8 cellular contexts compared by ENCODE assay signal in the genomic region with DNA sequence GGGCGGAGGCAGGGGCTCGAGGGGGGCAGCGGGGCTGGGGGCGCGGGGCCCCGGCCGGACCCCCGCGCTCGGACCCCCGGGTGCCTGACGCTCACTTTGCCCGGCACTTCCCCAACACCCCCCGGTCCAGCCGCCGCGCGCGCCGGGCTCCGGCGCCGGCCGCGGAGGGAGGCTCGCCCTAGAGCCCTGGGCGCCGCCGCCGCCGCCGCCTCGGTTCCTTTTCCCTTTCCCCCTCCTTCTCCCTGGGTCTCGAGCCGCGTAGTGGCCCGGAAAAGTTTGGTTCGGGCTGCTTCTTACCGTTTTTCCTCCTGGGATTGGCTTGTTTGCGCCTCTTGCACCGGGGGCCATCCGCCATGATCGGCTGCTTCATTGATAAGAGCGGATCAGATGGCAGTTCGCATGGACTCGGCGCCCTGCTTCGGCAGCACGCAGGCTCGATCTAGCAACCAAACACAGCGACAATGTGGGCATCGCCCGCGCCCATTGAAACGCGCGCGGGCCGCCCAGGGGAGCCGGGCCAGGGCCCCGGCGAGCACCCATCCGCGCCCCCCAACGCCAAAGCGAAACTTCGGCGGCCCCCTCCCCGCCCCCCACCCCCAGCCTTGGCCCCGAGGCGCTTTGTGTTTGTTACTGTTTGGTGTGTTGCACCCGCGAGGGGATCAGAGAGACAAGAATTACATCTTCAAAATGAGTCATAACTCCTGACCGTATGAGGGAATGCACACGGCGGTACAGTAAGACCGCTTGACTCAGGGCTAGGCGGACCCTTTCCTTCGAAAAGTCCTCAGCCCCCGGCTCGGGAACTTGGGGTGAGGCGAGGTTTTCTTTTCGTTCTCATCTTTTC. TPM values are rescaled to one million over a fixed set of nuclear protein-coding genes. Genes with fewer than 3 reads are reported as not detected.
DNase-seq lines count a peak whose midpoint lies in the region; ATAC-seq and TF ChIP-seq lines count a peak whose summit lies in the region.

No MANE protein-coding gene starts in this region.

- H3K4me1 Mint-ChIP-seq in activated T-helper 1 cell treated with anti-CD3 and anti-CD28 coated beads, Interleukin-12 subunit alpha, Interleukin-12 subunit beta, Interleukin-2, Interleukin-4 antibody, amounts not matched to agents 30 ng/mL and 10 ng/mL and 1 ng/mL, durations not matched to agents 14 hours and 24 hours and 36 hours (ENCODE audit: low read depth): peaks cover 25% of the 10 kb centered on the region

- no peak overlapping the region for H3K27ac ChIP-seq in neural cell (ENCODE audit: low read length)
- H3K27ac ChIP-seq in vagina: peak overlapping the region; percentile 99

- H3K36me3 ChIP-seq in neural cell (ENCODE audit: insufficient read depth, low read length) (no peaks in the 10 kb centered on the region), vagina (no peaks in the 10 kb centered on the region)

- H3K27me3 ChIP-seq in neural cell (ENCODE audit: insufficient read depth, low read depth, low read length) (peaks cover 62% of the 10 kb centered on the region), vagina (no peaks in the 10 kb centered on the region)

- no peak for TF ChIP-seq EP300 in neural cell (conservative IDR thresholded peaks at IDR 0.05; ENCODE audit: poor library complexity, severe bottlenecking)

- peak overlapping the region; percentile 100 for H3K27ac Mint-ChIP-seq in activated T-helper 1 cell treated with anti-CD3 and anti-CD28 coated beads, Interleukin-12 subunit alpha, Interleukin-12 subunit beta, Interleukin-2, Interleukin-4 antibody, amounts not matched to agents 30 ng/mL and 10 ng/mL and 1 ng/mL, durations not matched to agents 14 hours and 24 hours and 36 hours

- DNase-seq in activated T-cell treated with anti-CD3 and anti-CD28 coated beads for 24 hours (ENCODE audit: low read depth) (peak; percentile 40), activated T-cell treated with anti-CD3 and anti-CD28 coated beads for 4 hours (no peak), NCI-H2227 treated with DMSO at 0.1 percent for 48 hours (lab: John Stamatoyannopoulos, UW) (peak; percentile 33), foreskin fibroblast (peak; percentile 93 to 95), vagina (ENCODE audit: extremely low spot score in 2 of 2) (no peak)
- peak; percentile 44 for DNase-seq in activated T-helper 1 cell treated with anti-CD3 and anti-CD28 coated beads, Interleukin-12 subunit alpha, Interleukin-12 subunit beta, Interleukin-2, Interleukin-4 antibody, amounts not matched to agents 30 ng/mL and 10 ng/mL and 1 ng/mL, durations not matched to agents 14 hours and 24 hours and 36 hours (ENCODE audit: low spot score)

- H3K9me3 ChIP-seq in neural cell (ENCODE audit: low read length) (no peaks in the 10 kb centered on the region), vagina (no peaks in the 10 kb centered on the region)

- no peak for TF ChIP-seq CTCF in foreskin fibroblast (IDR thresholded peaks at IDR 0.05; ENCODE audit: low read depth, low read length)
- no peak for TF ChIP-seq CTCF in neural cell (IDR thresholded peaks at IDR 0.05; ENCODE audit: poor library complexity, severe bottlenecking)
- no peak for TF ChIP-seq CTCF in vagina (IDR thresholded peaks at IDR 0.05)

- peaks cover 2% of the 10 kb centered on the region for H3K36me3 Mint-ChIP-seq in activated T-helper 1 cell treated with anti-CD3 and anti-CD28 coated beads, Interleukin-12 subunit alpha, Interleukin-12 subunit beta, Interleukin-2, Interleukin-4 antibody, amounts not matched to agents 30 ng/mL and 10 ng/mL and 1 ng/mL, durations not matched to agents 14 hours and 24 hours and 36 hours (ENCODE audit: low read depth)

- H3K79me2 ChIP-seq in neural cell (replicated peaks; ENCODE audit: insufficient read depth, low read length): peaks cover 69% of the 10 kb centered on the region

- no peaks in the 10 kb centered on the region for H3K9me2 ChIP-seq in neural cell (ENCODE audit: insufficient read depth, low read length)

- H3K4me3 ChIP-seq in foreskin fibroblast (ENCODE audit: low read depth in 1 of 2, low read length in 2 of 2) (peak overlapping the region; percentile 83 to 86), neural cell (ENCODE audit: low read length) (peak overlapping the region; percentile 72), vagina (peak overlapping the region; percentile 70 to 84)

- H3K9me3 Mint-ChIP-seq in activated T-helper 1 cell treated with anti-CD3 and anti-CD28 coated beads, Interleukin-12 subunit alpha, Interleukin-12 subunit beta, Interleukin-2, Interleukin-4 antibody, amounts not matched to agents 30 ng/mL and 10 ng/mL and 1 ng/mL, durations not matched to agents 14 hours and 24 hours and 36 hours: no peaks in the 10 kb centered on the region

- no peak overlapping the region for H3K4me3 Mint-ChIP-seq in activated T-helper 1 cell treated with anti-CD3 and anti-CD28 coated beads, Interleukin-12 subunit alpha, Interleukin-12 subunit beta, Interleukin-2, Interleukin-4 antibody, amounts not matched to agents 30 ng/mL and 10 ng/mL and 1 ng/mL, durations not matched to agents 14 hours and 24 hours and 36 hours

- H3K4me1 ChIP-seq in vagina: peaks cover 7% of the 10 kb centered on the region

- H3K9ac ChIP-seq in neural cell (ENCODE audit: low read length): peak overlapping the region; percentile 55

- H3F3A ChIP-seq in neural cell (ENCODE audit: insufficient read depth, low read length, poor library complexity, severe bottlenecking): no peaks in the 10 kb centered on the region

- intact Hi-C loops in activated T-helper 1 cell treated with anti-CD3 and anti-CD28 coated beads, Interleukin-12 subunit alpha, Interleukin-12 subunit beta, Interleukin-2, Interleukin-4 antibody, amounts not matched to agents 30 ng/mL and 10 ng/mL and 1 ng/mL, durations not matched to agents 14 hours and 24 hours and 36 hours (cut with micrococcal nuclease): loop anchor here (1.0 to 5.0 kb wide), 13 partner anchors 103 to 1255 kb away; no protein-coding TSS in a partner anchor
- intact Hi-C loops in vagina (cut with DNase I): loop anchor here (1.0 to 5.0 kb wide), 7 partner anchors 65 to 1235 kb away; a partner anchor contains a TSS

- peaks cover 43% of the 10 kb centered on the region for H3K27me3 Mint-ChIP-seq in activated T-helper 1 cell treated with anti-CD3 and anti-CD28 coated beads, Interleukin-12 subunit alpha, Interleukin-12 subunit beta, Interleukin-2, Interleukin-4 antibody, amounts not matched to agents 30 ng/mL and 10 ng/mL and 1 ng/mL, durations not matched to agents 14 hours and 24 hours and 36 hours (ENCODE audit: insufficient read depth)

- ATAC-seq in HG02759 (IDR thresholded peaks at IDR 0.05; ENCODE audit: unreplicated experiment): peak; percentile 65

- no peak overlapping the region for H3K4me2 ChIP-seq in neural cell (ENCODE audit: low read length)

- no peak overlapping the region for H2AFZ ChIP-seq in neural cell (ENCODE audit: low read depth, low read length)

- TF ChIP-seq POLR2A in vagina (IDR thresholded peaks at IDR 0.05): no peak

- H4K20me1 ChIP-seq in neural cell (ENCODE audit: insufficient read depth): no peaks in the 10 kb centered on the region

- peak; percentile 53 for TF ChIP-seq RAD21 in neural cell (conservative IDR thresholded peaks at IDR 0.05)

TF ChIP-seq in neural cell, 6 proteins besides CTCF, POLR2A, EP300 and RAD21:
- TF ChIP-seq SMC3 (conservative IDR thresholded peaks at IDR 0.05; ENCODE audit: poor library complexity): peak; percentile 21
- no peak for TF ChIP-seq REST (IDR thresholded peaks at IDR 0.05; ENCODE audit: borderline replicate concordance)
- no peak for TF ChIP-seq POLR2AphosphoS5 (IDR thresholded peaks at IDR 0.05)
- no peak for TF ChIP-seq EZH2 (IDR thresholded peaks at IDR 0.05; ENCODE audit: borderline replicate concordance, insufficient read depth, low read length, poor library complexity, severe bottlenecking)
- peak; percentile 18 for TF ChIP-seq MXI1 (conservative IDR thresholded peaks at IDR 0.05; ENCODE audit: poor library complexity, severe bottlenecking)

RNA-seq across cellular contexts. Expression of gene ZEB2, which starts 2.7 kb away (rescaled TPM):
- 25.1 and 27.8 TPM in 2 replicates for total RNA-seq in activated T-helper 1 cell treated with anti-CD3 and anti-CD28 coated beads, Interleukin-12 subunit alpha, Interleukin-12 subunit beta, Interleukin-2, Interleukin-4 antibody, amounts not matched to agents 30 ng/mL and 10 ng/mL and 1 ng/mL, durations not matched to agents 14 hours and 24 hours and 36 hours
- 1.6 and 2.2 TPM in 2 replicates for polyA plus RNA-seq in neural cell
- polyA minus RNA-seq in neural cell: 5.4 and 10.5 TPM in 2 replicates
- 63.6 TPM for total RNA-seq in vagina

Comparison
In these comparisons a context has a peak if more than half of its experiments do, and no peak if none do; other contexts are left out.
1. DNase-seq: peak in activated T-cell treated with anti-CD3 and anti-CD28 coated beads for 24 hours (single experiment), NCI-H2227 treated with DMSO at 0.1 percent for 48 hours (single experiment), activated T-helper 1 cell treated with anti-CD3 and anti-CD28 coated beads, Interleukin-12 subunit alpha, Interleukin-12 subunit beta, Interleukin-2, Interleukin-4 antibody, amounts not matched to agents 30 ng/mL and 10 ng/mL and 1 ng/mL, durations not matched to agents 14 hours and 24 hours and 36 hours (single experiment) and foreskin fibroblast (2 of 2); none in activated T-cell treated with anti-CD3 and anti-CD28 coated beads for 4 hours (single experiment) and vagina (0 of 2).
2. Peak in every context shown above with its lines, with median percentiles within 50 percentile points of each other: H3K4me3 ChIP-seq.